Comparison of ENCODE assay signal across 9 cellular contexts in genomic region chr9:14221558-14221957, GRCh38.
A peak's percentile ranks its signal among the peaks of the same experiment; 100 is the strongest.
DNase-seq lines count a peak whose midpoint lies in the region; ATAC-seq, FAIRE-seq and TF ChIP-seq lines count a peak whose summit lies in the region.
"Had no signal": no experiment of that assay in that cellular context is flagged by ENCODE, and none has a peak within 500 bp of the region (broad histone marks: within the 10 kb centered on the region; RNA-seq: fewer than 3 reads in every experiment).

No MANE protein-coding gene starts in this region.

- no peaks in the 10 kb centered on the region for H3K27me3 ChIP-seq in gastroesophageal sphincter
- H3K27me3 ChIP-seq in sigmoid colon, result no peaks in the 10 kb centered on the region

- H3K4me1 ChIP-seq in gastroesophageal sphincter (peaks cover 11 to 44% (median 13%) of the 10 kb centered on the region in 3 donors), sigmoid colon (peaks cover 0 to 47% (median 44%) of the 10 kb centered on the region in 4 donors)

- ATAC-seq in gastroesophageal sphincter, result peak; percentile 71
- no peak for ATAC-seq in HG03135 (IDR thresholded peaks at IDR 0.05; ENCODE audit: unreplicated experiment)
- ATAC-seq in HG02852 (IDR thresholded peaks at IDR 0.05; ENCODE audit: unreplicated experiment), result no peak

- no peak for TF ChIP-seq POLR2A in H54 (IDR thresholded peaks at IDR 0.05; ENCODE audit: low read depth, low read length)
- no peak for TF ChIP-seq POLR2A in gastroesophageal sphincter (IDR thresholded peaks at IDR 0.05)
- TF ChIP-seq POLR2A in sigmoid colon (IDR thresholded peaks at IDR 0.05), result no peak

- intact Hi-C loops in sigmoid colon (cut with DNase I), result no loop called here

- TF ChIP-seq CTCF in gastroesophageal sphincter (IDR thresholded peaks at IDR 0.05) (no peak), sigmoid colon (IDR thresholded peaks at IDR 0.05) (no peak)

- TF ChIP-seq EP300 in gastroesophageal sphincter (IDR thresholded peaks at IDR 0.05), result no peak
- no peak for TF ChIP-seq EP300 in sigmoid colon (IDR thresholded peaks at IDR 0.05)

- peak overlapping the region in 3 of 4 donors; percentile 40 to 57 (median 45) for H3K27ac ChIP-seq in gastroesophageal sphincter
- H3K27ac ChIP-seq in sigmoid colon, result peak overlapping the region; percentile 42 to 66 (median 58)

- FAIRE-seq in H54 (lab: Jason Lieb, UNC), result peak; percentile 98

- no peaks in the 10 kb centered on the region for H3K9me3 ChIP-seq in gastroesophageal sphincter
- no peaks in the 10 kb centered on the region for H3K9me3 ChIP-seq in sigmoid colon
- H3K9me3 ChIP-seq: HAP-1 had no signal

- DNase-seq in H54 (ENCODE audit: insufficient read length, low spot score) (peak; percentile 40), UCSD-AML1 (lab: John Stamatoyannopoulos, UW; ENCODE audit: unreplicated experiment) (peak; percentile 8), sigmoid colon (no peak), ureter (ENCODE audit: low spot score) (no peak), NCI-H510A treated with DMSO at 0.1 percent for 48 hours (lab: John Stamatoyannopoulos, UW) (no peak)

- H3K36me3 ChIP-seq in gastroesophageal sphincter (no peaks in the 10 kb centered on the region), sigmoid colon (no peaks in the 10 kb centered on the region)
- H3K36me3 ChIP-seq: HAP-1 had no signal

- H3K4me3 ChIP-seq in gastroesophageal sphincter (no peak overlapping the region), sigmoid colon (no peak overlapping the region)
- H3K4me3 ChIP-seq: HAP-1 had no signal

Comparison
In these comparisons a context has a peak if more than half of its experiments do, and no peak if none do; other contexts are left out.
1. DNase-seq: peak in H54 (single experiment) and UCSD-AML1 (single experiment); none in sigmoid colon (single experiment), ureter (single experiment) and NCI-H510A treated with DMSO at 0.1 percent for 48 hours (single experiment).